2 cellular contexts compared by ENCODE assay signal in the genomic region with DNA sequence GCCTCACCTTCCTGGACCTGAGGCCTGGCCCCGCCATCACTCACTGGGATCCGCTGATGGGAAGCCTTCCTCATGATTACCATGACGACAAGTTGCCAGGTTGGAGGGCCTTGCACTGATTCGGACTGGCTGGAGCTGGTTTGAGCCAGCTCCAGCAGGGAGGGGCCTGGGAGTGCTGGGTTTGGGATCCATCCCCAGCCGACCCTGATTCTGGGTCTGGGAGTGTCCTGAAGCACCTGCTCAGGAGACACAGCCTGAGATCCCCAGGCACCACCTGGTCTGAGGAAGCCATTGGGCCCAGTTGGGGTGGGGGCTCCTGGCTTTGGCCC.
A peak's percentile ranks its signal among the peaks of the same experiment; 100 is the strongest.
TF ChIP-seq lines count a peak whose summit lies in the region.

No MANE protein-coding gene starts in this region.

TF ChIP-seq in GM23338, 12 proteins besides CTCF, POLR2A, EP300 and RAD21:
- TF ChIP-seq, protein P1, sequence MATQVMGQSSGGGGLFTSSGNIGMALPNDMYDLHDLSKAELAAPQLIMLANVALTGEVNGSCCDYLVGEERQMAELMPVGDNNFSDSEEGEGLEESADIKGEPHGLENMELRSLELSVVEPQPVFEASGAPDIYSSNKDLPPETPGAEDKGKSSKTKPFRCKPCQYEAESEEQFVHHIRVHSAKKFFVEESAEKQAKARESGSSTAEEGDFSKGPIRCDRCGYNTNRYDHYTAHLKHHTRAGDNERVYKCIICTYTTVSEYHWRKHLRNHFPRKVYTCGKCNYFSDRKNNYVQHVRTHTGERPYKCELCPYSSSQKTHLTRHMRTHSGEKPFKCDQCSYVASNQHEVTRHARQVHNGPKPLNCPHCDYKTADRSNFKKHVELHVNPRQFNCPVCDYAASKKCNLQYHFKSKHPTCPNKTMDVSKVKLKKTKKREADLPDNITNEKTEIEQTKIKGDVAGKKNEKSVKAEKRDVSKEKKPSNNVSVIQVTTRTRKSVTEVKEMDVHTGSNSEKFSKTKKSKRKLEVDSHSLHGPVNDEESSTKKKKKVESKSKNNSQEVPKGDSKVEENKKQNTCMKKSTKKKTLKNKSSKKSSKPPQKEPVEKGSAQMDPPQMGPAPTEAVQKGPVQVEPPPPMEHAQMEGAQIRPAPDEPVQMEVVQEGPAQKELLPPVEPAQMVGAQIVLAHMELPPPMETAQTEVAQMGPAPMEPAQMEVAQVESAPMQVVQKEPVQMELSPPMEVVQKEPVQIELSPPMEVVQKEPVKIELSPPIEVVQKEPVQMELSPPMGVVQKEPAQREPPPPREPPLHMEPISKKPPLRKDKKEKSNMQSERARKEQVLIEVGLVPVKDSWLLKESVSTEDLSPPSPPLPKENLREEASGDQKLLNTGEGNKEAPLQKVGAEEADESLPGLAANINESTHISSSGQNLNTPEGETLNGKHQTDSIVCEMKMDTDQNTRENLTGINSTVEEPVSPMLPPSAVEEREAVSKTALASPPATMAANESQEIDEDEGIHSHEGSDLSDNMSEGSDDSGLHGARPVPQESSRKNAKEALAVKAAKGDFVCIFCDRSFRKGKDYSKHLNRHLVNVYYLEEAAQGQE (IDR thresholded peaks at IDR 0.05; ENCODE audit: unreplicated experiment), result no peak
- no peak for TF ChIP-seq POLR2AphosphoS5 (IDR thresholded peaks at IDR 0.05; ENCODE audit: low read depth)
- TF ChIP-seq STAT1 (IDR thresholded peaks at IDR 0.05; ENCODE audit: unreplicated experiment), result no peak
- no peak for TF ChIP-seq JUNB (IDR thresholded peaks at IDR 0.05; ENCODE audit: unreplicated experiment)
- TF ChIP-seq EZH2phosphoT487 (IDR thresholded peaks at IDR 0.05; ENCODE audit: unreplicated experiment), result no peak
- TF ChIP-seq EZH2 (IDR thresholded peaks at IDR 0.05; ENCODE audit: low read depth, unreplicated experiment), result no peak
- TF ChIP-seq NANOG (IDR thresholded peaks at IDR 0.05; ENCODE audit: borderline replicate concordance), result no peak
- TF ChIP-seq, protein P2, sequence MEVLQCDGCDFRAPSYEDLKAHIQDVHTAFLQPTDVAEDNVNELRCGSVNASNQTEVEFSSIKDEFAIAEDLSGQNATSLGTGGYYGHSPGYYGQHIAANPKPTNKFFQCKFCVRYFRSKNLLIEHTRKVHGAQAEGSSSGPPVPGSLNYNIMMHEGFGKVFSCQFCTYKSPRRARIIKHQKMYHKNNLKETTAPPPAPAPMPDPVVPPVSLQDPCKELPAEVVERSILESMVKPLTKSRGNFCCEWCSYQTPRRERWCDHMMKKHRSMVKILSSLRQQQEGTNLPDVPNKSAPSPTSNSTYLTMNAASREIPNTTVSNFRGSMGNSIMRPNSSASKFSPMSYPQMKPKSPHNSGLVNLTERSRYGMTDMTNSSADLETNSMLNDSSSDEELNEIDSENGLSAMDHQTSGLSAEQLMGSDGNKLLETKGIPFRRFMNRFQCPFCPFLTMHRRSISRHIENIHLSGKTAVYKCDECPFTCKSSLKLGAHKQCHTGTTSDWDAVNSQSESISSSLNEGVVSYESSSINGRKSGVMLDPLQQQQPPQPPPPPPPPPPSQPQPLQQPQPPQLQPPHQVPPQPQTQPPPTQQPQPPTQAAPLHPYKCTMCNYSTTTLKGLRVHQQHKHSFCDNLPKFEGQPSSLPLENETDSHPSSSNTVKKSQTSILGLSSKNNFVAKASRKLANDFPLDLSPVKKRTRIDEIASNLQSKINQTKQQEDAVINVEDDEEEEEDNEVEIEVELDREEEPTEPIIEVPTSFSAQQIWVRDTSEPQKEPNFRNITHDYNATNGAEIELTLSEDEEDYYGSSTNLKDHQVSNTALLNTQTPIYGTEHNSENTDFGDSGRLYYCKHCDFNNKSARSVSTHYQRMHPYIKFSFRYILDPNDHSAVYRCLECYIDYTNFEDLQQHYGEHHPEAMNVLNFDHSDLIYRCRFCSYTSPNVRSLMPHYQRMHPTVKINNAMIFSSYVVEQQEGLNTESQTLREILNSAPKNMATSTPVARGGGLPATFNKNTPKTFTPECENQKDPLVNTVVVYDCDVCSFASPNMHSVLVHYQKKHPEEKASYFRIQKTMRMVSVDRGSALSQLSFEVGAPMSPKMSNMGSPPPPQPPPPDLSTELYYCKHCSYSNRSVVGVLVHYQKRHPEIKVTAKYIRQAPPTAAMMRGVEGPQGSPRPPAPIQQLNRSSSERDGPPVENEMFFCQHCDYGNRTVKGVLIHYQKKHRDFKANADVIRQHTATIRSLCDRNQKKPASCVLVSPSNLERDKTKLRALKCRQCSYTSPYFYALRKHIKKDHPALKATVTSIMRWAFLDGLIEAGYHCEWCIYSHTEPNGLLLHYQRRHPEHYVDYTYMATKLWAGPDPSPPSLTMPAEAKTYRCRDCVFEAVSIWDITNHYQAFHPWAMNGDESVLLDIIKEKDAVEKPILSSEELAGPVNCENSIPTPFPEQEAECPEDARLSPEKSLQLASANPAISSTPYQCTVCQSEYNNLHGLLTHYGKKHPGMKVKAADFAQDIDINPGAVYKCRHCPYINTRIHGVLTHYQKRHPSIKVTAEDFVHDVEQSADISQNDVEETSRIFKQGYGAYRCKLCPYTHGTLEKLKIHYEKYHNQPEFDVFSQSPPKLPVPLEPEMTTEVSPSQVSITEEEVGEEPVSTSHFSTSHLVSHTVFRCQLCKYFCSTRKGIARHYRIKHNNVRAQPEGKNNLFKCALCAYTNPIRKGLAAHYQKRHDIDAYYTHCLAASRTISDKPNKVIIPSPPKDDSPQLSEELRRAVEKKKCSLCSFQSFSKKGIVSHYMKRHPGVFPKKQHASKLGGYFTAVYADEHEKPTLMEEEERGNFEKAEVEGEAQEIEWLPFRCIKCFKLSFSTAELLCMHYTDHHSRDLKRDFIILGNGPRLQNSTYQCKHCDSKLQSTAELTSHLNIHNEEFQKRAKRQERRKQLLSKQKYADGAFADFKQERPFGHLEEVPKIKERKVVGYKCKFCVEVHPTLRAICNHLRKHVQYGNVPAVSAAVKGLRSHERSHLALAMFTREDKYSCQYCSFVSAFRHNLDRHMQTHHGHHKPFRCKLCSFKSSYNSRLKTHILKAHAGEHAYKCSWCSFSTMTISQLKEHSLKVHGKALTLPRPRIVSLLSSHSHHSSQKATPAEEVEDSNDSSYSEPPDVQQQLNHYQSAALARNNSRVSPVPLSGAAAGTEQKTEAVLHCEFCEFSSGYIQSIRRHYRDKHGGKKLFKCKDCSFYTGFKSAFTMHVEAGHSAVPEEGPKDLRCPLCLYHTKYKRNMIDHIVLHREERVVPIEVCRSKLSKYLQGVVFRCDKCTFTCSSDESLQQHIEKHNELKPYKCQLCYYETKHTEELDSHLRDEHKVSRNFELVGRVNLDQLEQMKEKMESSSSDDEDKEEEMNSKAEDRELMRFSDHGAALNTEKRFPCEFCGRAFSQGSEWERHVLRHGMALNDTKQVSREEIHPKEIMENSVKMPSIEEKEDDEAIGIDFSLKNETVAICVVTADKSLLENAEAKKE (CRISPR knock-in tag; IDR thresholded peaks at IDR 0.05), result no peak
TF ChIP-seq in GM23338: peak in this region for 0.

TF ChIP-seq in H1, 55 proteins besides CTCF, POLR2A, EP300 and RAD21:
- TF ChIP-seq CTBP2 (IDR thresholded peaks at IDR 0.05; ENCODE audit: borderline replicate concordance, insufficient read depth, insufficient read length, low read length) (no peak), KDM1A (IDR thresholded peaks at IDR 0.05; ENCODE audit: borderline replicate concordance, low read length) (no peak), CHD1 (IDR thresholded peaks at IDR 0.05; ENCODE audit: low read depth, low read length) (no peak), JUN (IDR thresholded peaks at IDR 0.05; ENCODE audit: low read depth, low read length) (0 out of 2 replicates have a peak, but pooled peaks have one; percentile 45), RFX5 (IDR thresholded peaks at IDR 0.05; ENCODE audit: borderline replicate concordance, low read depth, low read length) (no peak), TAF7 (optimal IDR thresholded peaks at IDR 0.05; ENCODE audit: borderline replicate concordance, low read depth, low read length) (peak; percentile 39), HDAC6 (IDR thresholded peaks at IDR 0.05; ENCODE audit: low read depth, low read length) (no peak)
- TF ChIP-seq, protein P3, sequence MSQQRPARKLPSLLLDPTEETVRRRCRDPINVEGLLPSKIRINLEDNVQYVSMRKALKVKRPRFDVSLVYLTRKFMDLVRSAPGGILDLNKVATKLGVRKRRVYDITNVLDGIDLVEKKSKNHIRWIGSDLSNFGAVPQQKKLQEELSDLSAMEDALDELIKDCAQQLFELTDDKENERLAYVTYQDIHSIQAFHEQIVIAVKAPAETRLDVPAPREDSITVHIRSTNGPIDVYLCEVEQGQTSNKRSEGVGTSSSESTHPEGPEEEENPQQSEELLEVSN (IDR thresholded peaks at IDR 0.05), result no peak
